Comparison of ENCODE assay signal across 9 cellular contexts in genomic region chr5:58466939-58467338, GRCh38. TPM values are rescaled to one million over a fixed set of nuclear protein-coding genes. Genes with fewer than 3 reads are reported as not detected.
DNase-seq lines count a peak whose midpoint lies in the region; ATAC-seq and FAIRE-seq lines count a peak whose summit lies in the region.
"Had no signal": no experiment of that assay in that cellular context is flagged by ENCODE, and none has a peak within 500 bp of the region (broad histone marks: within the 10 kb centered on the region; RNA-seq: fewer than 3 reads in every experiment).

No MANE protein-coding gene starts in this region.

- ATAC-seq in GM19468 (IDR thresholded peaks at IDR 0.05; ENCODE audit: extremely low read depth, unreplicated experiment): peak; percentile 84
- peak; percentile 96 for ATAC-seq in HG03196 (IDR thresholded peaks at IDR 0.05; ENCODE audit: unreplicated experiment)
- ATAC-seq in T-helper 17 cell: peak; percentile 48

- H3K9me3 ChIP-seq in T-helper 17 cell (ENCODE audit: control insufficient read depth, low read length, poor library complexity, severe bottlenecking): no peaks in the 10 kb centered on the region

- DNase-seq in ELR (ENCODE audit: low read depth): peak; percentile 63
- DNase-seq in T-helper 17 cell: no peak
- peak; percentile 84 for DNase-seq in iris pigment epithelial cell (ENCODE audit: low read depth)
- DNase-seq in NCI-H1436 (lab: John Stamatoyannopoulos, UW): no peak
- DNase-seq in retina: no peak
- no peak for DNase-seq in frontal cortex (ENCODE audit: low spot score in 2 of 2)

- H3K27me3 Mint-ChIP-seq in T-helper 17 cell: peaks cover 17% of the 10 kb centered on the region
- H3K27me3 Mint-ChIP-seq: IgD-negative memory B cell had no signal

- no peak overlapping the region for H3K4me3 Mint-ChIP-seq in T-helper 17 cell
- H3K4me3 Mint-ChIP-seq: IgD-negative memory B cell had no signal

- H3K27ac Mint-ChIP-seq in T-helper 17 cell: peak overlapping the region; percentile 2
- H3K27ac Mint-ChIP-seq: IgD-negative memory B cell had no signal

- no peaks in the 10 kb centered on the region for H3K36me3 Mint-ChIP-seq in T-helper 17 cell (ENCODE audit: low read depth)
- H3K36me3 Mint-ChIP-seq: IgD-negative memory B cell had no signal

- H3K4me1 Mint-ChIP-seq in T-helper 17 cell: peaks cover 4% of the 10 kb centered on the region

- no peak for FAIRE-seq in frontal cortex (lab: Jason Lieb, UNC)

RNA-seq across cellular contexts. Expression of gene PLK2, which starts 7.1 kb away (rescaled TPM):
- total RNA-seq in T-helper 17 cell: 10 to 100 TPM; 15.8 to 24.3 TPM
- total RNA-seq in frontal cortex: 1,139 TPM

RNA-seq across cellular contexts. Expression of gene GAPT, which starts 24.3 kb away (rescaled TPM):
- total RNA-seq in T-helper 17 cell: 1 to 10 TPM in 1 of 2 donors, not detected in 1; 2.0 TPM
- total RNA-seq in frontal cortex: not detected

Comparison
In these comparisons a context has a peak if more than half of its experiments do, and no peak if none do; other contexts are left out.
1. DNase-seq: peak in ELR (single experiment) and iris pigment epithelial cell (single experiment); none in T-helper 17 cell (0 of 3), NCI-H1436 (single experiment), retina (single experiment) and frontal cortex (0 of 2).
2. RNA of gene PLK2, which starts 7.1 kb away (total RNA-seq): 1,139 TPM in frontal cortex (single experiment); 15.8 to 24.3 TPM in T-helper 17 cell; every median in the first group is over 10 times any median in the second.
3. Peak in every context shown above with its lines, with median percentiles within 50 percentile points of each other: ATAC-seq.